1 cellular context compared by ENCODE assay signal in genomic region chr3:126654571-126655393, GRCh38.
TF ChIP-seq lines count a peak whose summit lies in the region.

Gene TXNRD3 (minus strand): TSS chr3:126655124.

TF ChIP-seq in HepG2, 621 proteins besides CTCF, POLR2A, EP300 and RAD21 (continued from another document and continues in another):
- TF ChIP-seq ZSCAN21 (CRISPR knock-in tag; IDR thresholded peaks at IDR 0.05; ENCODE audit: borderline replicate concordance) = peak; percentile 72
- TF ChIP-seq MTERF4 (CRISPR knock-in tag; IDR thresholded peaks at IDR 0.05) = 0 out of 2 replicates have a peak, but pooled peaks have one; percentile 35
- no peak for TF ChIP-seq ZBTB3 (CRISPR knock-in tag; IDR thresholded peaks at IDR 0.05; ENCODE audit: borderline replicate concordance, low read depth)
- TF ChIP-seq KLF16 (CRISPR knock-in tag; IDR thresholded peaks at IDR 0.05) = peak in 1 of 2 experiments; percentile 62; a peak in 1 of 4 replicates
- 0 out of 2 replicates have a peak, but pooled peaks have one; percentile 24 for TF ChIP-seq IRF2 (CRISPR knock-in tag; IDR thresholded peaks at IDR 0.05)
- peak; percentile 72; the same call in 1 of the 2 replicates for TF ChIP-seq ZNF546 (CRISPR knock-in tag; conservative IDR thresholded peaks at IDR 0.05)
- TF ChIP-seq ZNF841 (CRISPR knock-in tag; IDR thresholded peaks at IDR 0.05; ENCODE audit: borderline replicate concordance) = peak; percentile 75; the same call in 1 of the 2 replicates
- peak; percentile 24 for TF ChIP-seq RBM39 (IDR thresholded peaks at IDR 0.05; ENCODE audit: low read depth, low read length, poor library complexity, severe bottlenecking)
- 0 out of 2 replicates have a peak, but pooled peaks have one; percentile 24 for TF ChIP-seq ZNF33B (CRISPR knock-in tag; IDR thresholded peaks at IDR 0.05)
- no peak for TF ChIP-seq NONO (IDR thresholded peaks at IDR 0.05)
- peak; percentile 69; the same call in 1 of the 2 replicates for TF ChIP-seq NONO (CRISPR knock-in tag; conservative IDR thresholded peaks at IDR 0.05)
- peak; percentile 66 for TF ChIP-seq NR2C2 (CRISPR knock-in tag; IDR thresholded peaks at IDR 0.05; ENCODE audit: borderline replicate concordance)
- TF ChIP-seq SALL2 (CRISPR knock-in tag; IDR thresholded peaks at IDR 0.05) = peak; percentile 75
- peak; percentile 68; the same call in 1 of the 2 replicates for TF ChIP-seq ZNF672 (CRISPR knock-in tag; IDR thresholded peaks at IDR 0.05)
- TF ChIP-seq FOXO4 (CRISPR knock-in tag; conservative IDR thresholded peaks at IDR 0.05) = peak; percentile 94; the same call in 1 of the 2 replicates
- peak; percentile 58 for TF ChIP-seq HOXA5 (CRISPR knock-in tag; IDR thresholded peaks at IDR 0.05)
- no peak for TF ChIP-seq ZFP1 (CRISPR knock-in tag; IDR thresholded peaks at IDR 0.05)
- TF ChIP-seq ZNF768 (CRISPR knock-in tag; IDR thresholded peaks at IDR 0.05) = peak; percentile 72; the same call in 1 of the 2 replicates
- TF ChIP-seq TEAD2 (CRISPR knock-in tag; IDR thresholded peaks at IDR 0.05) = no peak
- peak; percentile 67; the same call in 1 of the 2 replicates for TF ChIP-seq SRY (CRISPR knock-in tag; IDR thresholded peaks at IDR 0.05)
- no peak for TF ChIP-seq BCLAF1 (IDR thresholded peaks at IDR 0.05)
- peak; percentile 81 for TF ChIP-seq ZNF329 (CRISPR knock-in tag; IDR thresholded peaks at IDR 0.05; ENCODE audit: low read depth)
- 0 out of 2 replicates have a peak, but pooled peaks have one; percentile 37 for TF ChIP-seq MXD3 (CRISPR knock-in tag; IDR thresholded peaks at IDR 0.05)
- peak; percentile 98 for TF ChIP-seq ZFY (CRISPR knock-in tag; IDR thresholded peaks at IDR 0.05)
- TF ChIP-seq TAF1 (CRISPR knock-in tag; IDR thresholded peaks at IDR 0.05) = peak; percentile 68
- no peak for TF ChIP-seq ZBED4 (CRISPR knock-in tag; IDR thresholded peaks at IDR 0.05; ENCODE audit: borderline replicate concordance)
- TF ChIP-seq MYPOP (CRISPR knock-in tag; IDR thresholded peaks at IDR 0.05) = no peak
- TF ChIP-seq AHR (CRISPR knock-in tag; IDR thresholded peaks at IDR 0.05) = no peak
- TF ChIP-seq MEIS2 (CRISPR knock-in tag; IDR thresholded peaks at IDR 0.05) = peak; percentile 34; the same call in 1 of the 2 replicates
- peak; percentile 44; the same call in 1 of the 2 replicates for TF ChIP-seq ZMYM4 (CRISPR knock-in tag; IDR thresholded peaks at IDR 0.05)
- TF ChIP-seq KLF6 (CRISPR knock-in tag; IDR thresholded peaks at IDR 0.05) = peak; percentile 65
- no peak for TF ChIP-seq RERE (CRISPR knock-in tag; IDR thresholded peaks at IDR 0.05; ENCODE audit: low read depth)
- 0 out of 2 replicates have a peak, but pooled peaks have one; percentile 8 for TF ChIP-seq KDM4B (CRISPR knock-in tag; IDR thresholded peaks at IDR 0.05)
- TF ChIP-seq ZZZ3 (CRISPR knock-in tag; IDR thresholded peaks at IDR 0.05; ENCODE audit: borderline replicate concordance) = no peak
- 0 out of 2 replicates have a peak, but pooled peaks have one; percentile 3 for TF ChIP-seq NKX3-1 (CRISPR knock-in tag; IDR thresholded peaks at IDR 0.05)
- TF ChIP-seq ZNF451 (CRISPR knock-in tag; IDR thresholded peaks at IDR 0.05) = peak; percentile 87; the same call in 1 of the 2 replicates
- no peak for TF ChIP-seq ZNF280B (CRISPR knock-in tag; IDR thresholded peaks at IDR 0.05; ENCODE audit: borderline replicate concordance)
- TF ChIP-seq ZBTB34 (CRISPR knock-in tag; IDR thresholded peaks at IDR 0.05) = no peak
- 0 out of 2 replicates have a peak, but pooled peaks have one; percentile 38 for TF ChIP-seq GLI4 (CRISPR knock-in tag; IDR thresholded peaks at IDR 0.05; ENCODE audit: borderline replicate concordance)
- 0 out of 2 replicates have a peak, but pooled peaks have one; percentile 72 for TF ChIP-seq ZNF567 (CRISPR knock-in tag; IDR thresholded peaks at IDR 0.05; ENCODE audit: borderline replicate concordance)
